In genomic region chr11:46808804-46809431, GRCh38 we compare ENCODE assay signal across 8 cellular contexts. TPM values are rescaled to one million over a fixed set of nuclear protein-coding genes. Genes with fewer than 3 reads are reported as not detected.
DNase-seq lines count a peak whose midpoint lies in the region; ATAC-seq, FAIRE-seq and TF ChIP-seq lines count a peak whose summit lies in the region.

No MANE protein-coding gene starts in this region.

- CTCF ChIA-PET in activated CD8-positive, alpha-beta T cell treated with anti-CD3 and anti-CD28 coated beads for 36 hours (lab: Charles Lee) = interaction anchor here (0.7 to 1.3 kb wide), 3 partner anchors 49 to 344 kb away, joined by 3 read pairs; no protein-coding TSS in a partner anchor

- DNase-seq in H54 (ENCODE audit: insufficient read length, low spot score) (no peak), SW480 (ENCODE audit: low spot score) (peak; percentile 33)
- DNase-seq in stimulated activated naive CD4-positive, alpha-beta T cell treated with Interleukin-2 at 50 U/mL for 16 hours (lab: John Stamatoyannopoulos, UW) = no peak
- DNase-seq in stimulated activated naive CD8-positive, alpha-beta T cell treated with anti-CD3 and anti-CD28 coated beads, Interleukin-15, amount 100 ng/mL, for 72 hours = no peak
- DNase-seq in activated CD8-positive, alpha-beta T cell treated with anti-CD3 and anti-CD28 coated beads for 36 hours = no peak

- no peak overlapping the region for H3K4me3 Mint-ChIP-seq in stimulated activated naive CD8-positive, alpha-beta T cell treated with anti-CD3 and anti-CD28 coated beads, Interleukin-15, amount 100 ng/mL, for 72 hours
- H3K4me3 Mint-ChIP-seq in activated CD8-positive, alpha-beta T cell treated with anti-CD3 and anti-CD28 coated beads for 36 hours = no peak overlapping the region

- TF ChIP-seq CTCF in C4-2B (conservative IDR thresholded peaks at IDR 0.05) = peak; percentile 56
- no peak for TF ChIP-seq CTCF in activated CD8-positive, alpha-beta T cell treated with anti-CD3 and anti-CD28 coated beads for 36 hours (IDR thresholded peaks at IDR 0.05)

- intact Hi-C loops in activated CD8-positive, alpha-beta T cell treated with anti-CD3 and anti-CD28 coated beads for 36 hours (cut with micrococcal nuclease) = no loop called here

- FAIRE-seq in H54 (lab: Jason Lieb, UNC) = peak; percentile 95
- peak; percentile 87 for FAIRE-seq in islet of Langerhans (lab: Jason Lieb, UNC)

- H3K4me1 Mint-ChIP-seq in stimulated activated naive CD8-positive, alpha-beta T cell treated with anti-CD3 and anti-CD28 coated beads, Interleukin-15, amount 100 ng/mL, for 72 hours = peaks cover 12% of the 10 kb centered on the region
- peaks cover 6% of the 10 kb centered on the region for H3K4me1 Mint-ChIP-seq in activated CD8-positive, alpha-beta T cell treated with anti-CD3 and anti-CD28 coated beads for 36 hours (ENCODE audit: low read depth)

- peaks cover 36% of the 10 kb centered on the region for H3K36me3 Mint-ChIP-seq in activated CD8-positive, alpha-beta T cell treated with anti-CD3 and anti-CD28 coated beads for 36 hours (ENCODE audit: low read depth)

- no peaks in the 10 kb centered on the region for H3K9me3 Mint-ChIP-seq in stimulated activated naive CD8-positive, alpha-beta T cell treated with anti-CD3 and anti-CD28 coated beads, Interleukin-15, amount 100 ng/mL, for 72 hours
- H3K9me3 Mint-ChIP-seq in activated CD8-positive, alpha-beta T cell treated with anti-CD3 and anti-CD28 coated beads for 36 hours = no peaks in the 10 kb centered on the region

- POLR2A ChIA-PET in activated CD8-positive, alpha-beta T cell treated with anti-CD3 and anti-CD28 coated beads for 36 hours (lab: Charles Lee) = no interaction called here

- no peaks in the 10 kb centered on the region for H3K27me3 Mint-ChIP-seq in stimulated activated naive CD8-positive, alpha-beta T cell treated with anti-CD3 and anti-CD28 coated beads, Interleukin-15, amount 100 ng/mL, for 72 hours
- no peaks in the 10 kb centered on the region for H3K27me3 Mint-ChIP-seq in activated CD8-positive, alpha-beta T cell treated with anti-CD3 and anti-CD28 coated beads for 36 hours

- TF ChIP-seq POLR2A in H54 (IDR thresholded peaks at IDR 0.05; ENCODE audit: low read depth, low read length) = no peak

- H3K27ac Mint-ChIP-seq in stimulated activated naive CD8-positive, alpha-beta T cell treated with anti-CD3 and anti-CD28 coated beads, Interleukin-15, amount 100 ng/mL, for 72 hours = no peak overlapping the region
- no peak overlapping the region for H3K27ac Mint-ChIP-seq in activated CD8-positive, alpha-beta T cell treated with anti-CD3 and anti-CD28 coated beads for 36 hours

- no peak for ATAC-seq in stimulated activated naive CD8-positive, alpha-beta T cell treated with anti-CD3 and anti-CD28 coated beads, Interleukin-15, amount 100 ng/mL, for 72 hours
- no peak for ATAC-seq in activated CD8-positive, alpha-beta T cell treated with anti-CD3 and anti-CD28 coated beads for 36 hours
- ATAC-seq in GM19455 (IDR thresholded peaks at IDR 0.05; ENCODE audit: unreplicated experiment) = no peak

- H3K27ac ChIP-seq in C4-2B = no peak overlapping the region

RNA-seq across cellular contexts. Expression of gene CKAP5, which starts 37.2 kb away (rescaled TPM):
- 100 to 1,000 TPM; 137 to 145 TPM for total RNA-seq in activated CD8-positive, alpha-beta T cell treated with anti-CD3 and anti-CD28 coated beads for 36 hours
